In the genomic region with DNA sequence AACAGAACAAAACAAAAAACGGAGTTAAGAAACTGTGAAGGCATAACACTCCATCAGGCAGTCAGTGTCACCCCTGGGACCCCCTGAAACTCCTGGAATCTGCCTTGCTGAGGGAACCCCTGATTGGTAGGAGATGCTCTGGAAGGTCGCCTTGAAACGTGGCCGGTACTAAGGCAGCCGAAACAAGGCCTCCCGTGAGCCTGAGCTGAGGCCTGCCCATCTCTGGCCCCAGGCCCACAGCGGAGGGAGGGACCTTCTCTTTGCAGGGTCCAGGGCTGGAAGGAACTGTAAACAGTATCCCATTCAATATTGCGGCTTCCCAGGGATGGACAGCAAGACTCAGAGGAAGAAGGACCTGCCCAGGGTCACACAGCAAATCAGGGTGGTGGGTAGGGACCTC, we compare ENCODE assay signal across 25 cellular contexts.
"Had no signal": no experiment of that assay in that cellular context is flagged by ENCODE, and none has a peak within 500 bp of the region (broad histone marks: within the 10 kb centered on the region; RNA-seq: fewer than 3 reads in every experiment).

No MANE protein-coding gene starts in this region.

- H3K4me1 ChIP-seq: foreskin keratinocyte, gastroesophageal sphincter, lower lobe of right lung had no signal

- ATAC-seq: foreskin keratinocyte, gastroesophageal sphincter, heart right ventricle, left colon, left lobe of liver, lower lobe of right lung, mucosa of descending colon had no signal

- H3K4me1 Mint-ChIP-seq: mesothelial cell of epicardium, naive B cell had no signal

- H3K9me3 Mint-ChIP-seq: mesothelial cell of epicardium had no signal

- H3K27ac Mint-ChIP-seq: mesothelial cell of epicardium, naive B cell had no signal

- H3K36me3 ChIP-seq: esophagus muscularis mucosa, gastroesophageal sphincter, heart right ventricle, left ventricle myocardium inferior, lower lobe of right lung had no signal

- H3K27me3 ChIP-seq: dorsolateral prefrontal cortex, gastroesophageal sphincter had no signal

- H3K36me3 Mint-ChIP-seq: mesothelial cell of epicardium, naive B cell had no signal

- H3K4me3 Mint-ChIP-seq: mesothelial cell of epicardium, naive B cell had no signal

- H3K4me3 ChIP-seq: coronary artery, dorsolateral prefrontal cortex, esophagus muscularis mucosa, gastroesophageal sphincter, heart right ventricle, left ventricle myocardium inferior, lower lobe of right lung, mucosa of descending colon had no signal

- H3K9me3 ChIP-seq: esophagus muscularis mucosa, gastroesophageal sphincter, heart right ventricle, left ventricle myocardium inferior, lower lobe of right lung, mucosa of descending colon had no signal

- DNase-seq: dermis blood vessel endothelial cell; dorsolateral prefrontal cortex; effector CD4-positive, alpha-beta T cell; effector memory CD4-positive, alpha-beta T cell; foreskin keratinocyte; glutamatergic neuron; heart right ventricle; hippocampal formation; kidney glomerular epithelial cell; left colon; left ventricle myocardium inferior; lower lobe of right lung; mesenchymal stem cell; naive B cell had no signal

- FAIRE-seq: colon, endothelial cell of umbilical vein, frontal cortex, islet of Langerhans, keratinocyte had no signal

- H3K27ac ChIP-seq: coronary artery, dorsolateral prefrontal cortex, esophagus muscularis mucosa, foreskin keratinocyte, gastroesophageal sphincter, heart right ventricle, left ventricle myocardium inferior, lower lobe of right lung had no signal
